Comparison of ENCODE assay signal across 21 cellular contexts in genomic region chr7:102469351-102469971, GRCh38. TPM values are rescaled to one million over a fixed set of nuclear protein-coding genes. Genes with fewer than 3 reads are reported as not detected.
A peak's percentile ranks its signal among the peaks of the same experiment; 100 is the strongest.
DNase-seq lines count a peak whose midpoint lies in the region; ATAC-seq, FAIRE-seq and TF ChIP-seq lines count a peak whose summit lies in the region.
"Had no signal": no experiment of that assay in that cellular context is flagged by ENCODE, and none has a peak within 500 bp of the region (broad histone marks: within the 10 kb centered on the region; RNA-seq: fewer than 3 reads in every experiment).

No MANE protein-coding gene starts in this region.

- TF ChIP-seq POLR2A in HepG2 (IDR thresholded peaks at IDR 0.05; ENCODE audit: insufficient read depth in 1 of 2, low read depth in 2 of 2, low read length in 2 of 2), result no peak
- TF ChIP-seq POLR2A in adrenal gland (IDR thresholded peaks at IDR 0.05), result no peak

- H3K9me3 Mint-ChIP-seq in nephron progenitor cell, result no peaks in the 10 kb centered on the region
- no peaks in the 10 kb centered on the region for H3K9me3 Mint-ChIP-seq in stimulated activated effector memory CD8-positive, alpha-beta T cell treated with anti-CD3 and anti-CD28 coated beads, Interleukin-12 subunit alpha, Interleukin-12 subunit beta, amount 100 ng/mL, for 72 hours
- H3K9me3 Mint-ChIP-seq: CD4-positive, alpha-beta T cell; neural crest cell had no signal

- H3K27me3 Mint-ChIP-seq in nephron progenitor cell (ENCODE audit: low read depth, poor library complexity), result no peaks in the 10 kb centered on the region
- H3K27me3 Mint-ChIP-seq: CD4-positive, alpha-beta T cell; progenitor cell of endocrine pancreas had no signal

- ATAC-seq in HepG2, result no peak
- ATAC-seq in aorta (ENCODE audit: low FRiP score), result no peak
- ATAC-seq in stimulated activated effector memory CD8-positive, alpha-beta T cell treated with anti-CD3 and anti-CD28 coated beads, Interleukin-12 subunit alpha, Interleukin-12 subunit beta, amount 100 ng/mL, for 72 hours, result no peak

- H3K9ac ChIP-seq in liver (ENCODE audit: low read depth in 1 of 2, low read length in 2 of 2) (peak overlapping the region in 1 of 2 donors; percentile 0), HepG2 (ENCODE audit: insufficient read depth, low read depth, low read length) (no peak overlapping the region)

- no peak for TF ChIP-seq CTCF in liver (IDR thresholded peaks at IDR 0.05; ENCODE audit: low read depth, low read length, missing input control)
- no peak for TF ChIP-seq CTCF in HepG2 (CRISPR knock-in tag; IDR thresholded peaks at IDR 0.05)
- no peak for TF ChIP-seq CTCF in adrenal gland (IDR thresholded peaks at IDR 0.05)
- TF ChIP-seq CTCF in nephron progenitor cell (IDR thresholded peaks at IDR 0.05), result no peak

- H3K4me2 ChIP-seq in HepG2 (ENCODE audit: low read depth, low read length), result no peak overlapping the region
- H3K4me2 ChIP-seq: PC-9 had no signal

- TF ChIP-seq EP300 in HepG2 (IDR thresholded peaks at IDR 0.05; ENCODE audit: low read depth in 2 of 2, low read length in 2 of 2) (no peak), HepG2 (CRISPR knock-in tag; IDR thresholded peaks at IDR 0.05; ENCODE audit: borderline replicate concordance) (no peak)

- 51% methylated on average over 24 of the region's 24 CpGs for WGBS in liver
- 95% methylated on average over 19 of the region's 24 CpGs for WGBS in HepG2 (ENCODE audit: low lambda C conversion rate)
- 35 to 72% (median 57%) methylated on average over 5 to 24 of the region's 24 CpGs for WGBS in adrenal gland, 4 donors
- WGBS in aorta, 2 donors, result 83 to 85% methylated on average over 20 to 24 of the region's 24 CpGs

- peak overlapping the region; percentile 84 to 86 for H3K27ac ChIP-seq in liver (ENCODE audit: low read depth in 1 of 2, low read length in 2 of 2)
- H3K27ac ChIP-seq in HepG2 (ENCODE audit: extremely low read length, insufficient read depth, low read length), result no peak overlapping the region
- H3K27ac ChIP-seq in adrenal gland, result peak overlapping the region in 4 of 5 donors; percentile 21 to 72 (median 43)
- H3K27ac ChIP-seq in aorta (ENCODE audit: low read depth in 1 of 2, low read length in 2 of 2), result no peak overlapping the region
- H3K27ac ChIP-seq: PC-9 had no signal

- H3K36me3 ChIP-seq in liver (ENCODE audit: control insufficient read depth in 4 of 4, insufficient read depth in 3 of 4, low read depth in 1 of 4, low read length in 3 of 4) (peaks cover 2 to 16% (median 11%) of the 10 kb centered on the region in 4 donors), HepG2 (replicated peaks in 1 of 2; ENCODE audit: control insufficient read depth in 1 of 2, insufficient read depth in 2 of 2, low read length in 2 of 2) (peaks cover 5 to 7% of the 10 kb centered on the region in 2 experiments; a peak in 2 of 5 replicates), adrenal gland (replicated peaks in 1 of 2) (peaks cover 0 to 18% of the 10 kb centered on the region in 2 donors), aorta (ENCODE audit: control insufficient read depth in 1 of 2, insufficient read depth in 2 of 2, low read length in 1 of 2) (no peaks in the 10 kb centered on the region)

- no peak for DNase-seq in HepG2 (ENCODE audit: low spot score)
- peak in 6 of 7 donors; percentile 49 to 81 (median 78) for DNase-seq in adrenal gland
- peak; percentile 0 for DNase-seq in nephron progenitor cell
- peak; percentile 27 to 60 for DNase-seq in aorta
- no peak for DNase-seq in ureter (ENCODE audit: low spot score)
- DNase-seq in stimulated activated effector memory CD8-positive, alpha-beta T cell treated with anti-CD3 and anti-CD28 coated beads, Interleukin-12 subunit alpha, Interleukin-12 subunit beta, amount 100 ng/mL, for 72 hours (ENCODE audit: low spot score in 2 of 2), result no peak
- DNase-seq: activated CD4-positive, CD25-positive, alpha-beta regulatory T cell treated with anti-CD3 and anti-CD28 coated beads, Interleukin-2, amount 50 U/mL, for 72 hours; activated naive CD4-positive, alpha-beta T cell treated with Interleukin-2 at 50 U/mL for 16 hours; kidney glomerular epithelial cell; midbrain; NCI-H1694 treated with DMSO at 0.1 percent for 48 hours; NCI-H2171 treated with DMSO at 0.1 percent for 48 hours; NCI-H524; NK-92 treated with Interleukin-12 subunit alpha and Interleukin-12 subunit beta, amount 100 ng/mL, for 24 hours; PC-9 had no signal

- H3K27me3 ChIP-seq in liver (ENCODE audit: control insufficient read depth in 4 of 4, insufficient read depth in 4 of 4, low read length in 3 of 4) (no peaks in the 10 kb centered on the region), HepG2 (ENCODE audit: control insufficient read depth in 1 of 2, insufficient read depth in 2 of 2, low read length in 2 of 2) (peaks cover 0 to 1% of the 10 kb centered on the region in 2 experiments; a peak in 1 of 5 replicates), adrenal gland (no peaks in the 10 kb centered on the region), aorta (ENCODE audit: control insufficient read depth in 1 of 2, insufficient read depth in 2 of 2, low read length in 1 of 2) (no peaks in the 10 kb centered on the region)
- H3K27me3 ChIP-seq: dorsolateral prefrontal cortex had no signal

- peaks cover 5% of the 10 kb centered on the region for H3K36me3 Mint-ChIP-seq in nephron progenitor cell (ENCODE audit: low read depth)
- H3K36me3 Mint-ChIP-seq in stimulated activated effector memory CD8-positive, alpha-beta T cell treated with anti-CD3 and anti-CD28 coated beads, Interleukin-12 subunit alpha, Interleukin-12 subunit beta, amount 100 ng/mL, for 72 hours, result peaks cover 47% of the 10 kb centered on the region

- BruUV-seq in HepG2 (replicated peaks; lab: Mats Ljungman, UMichigan), result no TSS peak

- POLR2A ChIA-PET in HepG2 (lab: Yijun Ruan, JAX), result no interaction called here

- CTCF ChIA-PET in HepG2 (lab: Yijun Ruan, JAX; ENCODE audit: low intra/inter-chr PET ratio, low total read pairs), result no interaction called here

- H3K79me2 ChIP-seq in HepG2 (ENCODE audit: insufficient read depth, low read length), result peaks cover 2% of the 10 kb centered on the region

- H3K4me3 ChIP-seq in liver (ENCODE audit: low read depth in 1 of 3, low read length in 3 of 3) (no peak overlapping the region), HepG2 (replicated peaks in 1 of 3; ENCODE audit: insufficient read depth in 1 of 3, low read depth in 2 of 3, low read length in 3 of 3) (no peak overlapping the region), adrenal gland (no peak overlapping the region), aorta (ENCODE audit: low read length in 2 of 2) (no peak overlapping the region)
- H3K4me3 ChIP-seq: dorsolateral prefrontal cortex, PC-9 had no signal

- H3K27ac Mint-ChIP-seq in nephron progenitor cell, result no peak overlapping the region
- no peak overlapping the region for H3K27ac Mint-ChIP-seq in stimulated activated effector memory CD8-positive, alpha-beta T cell treated with anti-CD3 and anti-CD28 coated beads, Interleukin-12 subunit alpha, Interleukin-12 subunit beta, amount 100 ng/mL, for 72 hours
- H3K27ac Mint-ChIP-seq: progenitor cell of endocrine pancreas had no signal

- peaks cover 20% of the 10 kb centered on the region for H3K4me1 Mint-ChIP-seq in nephron progenitor cell
- peaks cover 19% of the 10 kb centered on the region for H3K4me1 Mint-ChIP-seq in stimulated activated effector memory CD8-positive, alpha-beta T cell treated with anti-CD3 and anti-CD28 coated beads, Interleukin-12 subunit alpha, Interleukin-12 subunit beta, amount 100 ng/mL, for 72 hours

- FAIRE-seq in HepG2 (lab: Jason Lieb, UNC), result no peak
- FAIRE-seq: astrocyte had no signal

- TF ChIP-seq RAD21 in liver (IDR thresholded peaks at IDR 0.05) (no peak), HepG2 (CRISPR knock-in tag; IDR thresholded peaks at IDR 0.05) (no peak)

- H3K4me1 ChIP-seq in liver (ENCODE audit: control insufficient read depth in 4 of 4, insufficient read depth in 4 of 4, low read length in 3 of 4) (peaks cover 11 to 62% (median 47%) of the 10 kb centered on the region in 4 donors), HepG2 (ENCODE audit: insufficient read depth, low read length) (peaks cover 15% of the 10 kb centered on the region), adrenal gland (replicated peaks in 1 of 2) (peaks cover 16 to 27% of the 10 kb centered on the region in 2 donors), aorta (ENCODE audit: control insufficient read depth in 1 of 2, insufficient read depth in 2 of 2, low read length in 2 of 2) (no peaks in the 10 kb centered on the region)

- H4K20me1 ChIP-seq in HepG2 (ENCODE audit: insufficient read depth, low read length), result no peaks in the 10 kb centered on the region

- H3K4me3 Mint-ChIP-seq in nephron progenitor cell, result no peak overlapping the region
- no peak overlapping the region for H3K4me3 Mint-ChIP-seq in stimulated activated effector memory CD8-positive, alpha-beta T cell treated with anti-CD3 and anti-CD28 coated beads, Interleukin-12 subunit alpha, Interleukin-12 subunit beta, amount 100 ng/mL, for 72 hours
- H3K4me3 Mint-ChIP-seq: CD4-positive, alpha-beta T cell had no signal

- intact Hi-C loops in HepG2 (cut with micrococcal nuclease; ENCODE audit: unreplicated experiment) (no loop called here), adrenal gland (cut with DNase I) (loop anchor here in 1 of 2 donors (10.0 kb wide), 1 partner anchor 55 kb away; no protein-coding TSS in a partner anchor), aorta (cut with DNase I) (no loop called here)

- in situ Hi-C loops in HepG2 (cut with HindIII; ENCODE audit: extremely low pct_ligation_motif_present, low pct_unique_long_range_greater_than_20kb), result no loop called here

- H3K9me3 ChIP-seq in liver (ENCODE audit: control insufficient read depth in 4 of 4, low read length in 3 of 4) (no peaks in the 10 kb centered on the region), HepG2 (ENCODE audit: low read length) (no peaks in the 10 kb centered on the region), adrenal gland (replicated peaks in 1 of 3) (no peaks in the 10 kb centered on the region), aorta (ENCODE audit: control insufficient read depth, low read length) (no peaks in the 10 kb centered on the region)

- H2AFZ ChIP-seq in HepG2 (ENCODE audit: low read length), result no peak overlapping the region
- H2AFZ ChIP-seq: PC-9 had no signal

RNA-seq across cellular contexts. Expression of gene LRWD1, which starts 4.7 kb away (rescaled TPM):
- 10 to 100 TPM; 14.3 to 15.3 TPM for total RNA-seq in liver
- 10 to 100 TPM in 1 of 2 donors, 1 to 10 TPM in 1; 8.6 to 11.6 TPM for polyA plus RNA-seq in liver
- 14.5 and 16.3 TPM in 2 replicates for total RNA-seq in HepG2 (2016; rRNA removed; fragmentation: Illumina TruSeq; extraction: Trizol)
- 6.5 and 7.5 TPM in 2 replicates for total RNA-seq in HepG2 (2016; cell fraction: cytosol; rRNA removed; fragmentation: Illumina TruSeq; extraction: Trizol; ENCODE audit: low read depth)
- total RNA-seq in HepG2 (2016; cell fraction: insoluble cytoplasmic fraction; rRNA removed; fragmentation: Illumina TruSeq; extraction: Trizol), result 14.1 and 16.9 TPM in 2 replicates
- total RNA-seq in HepG2 (2016; cell fraction: membrane; rRNA removed; fragmentation: Illumina TruSeq; extraction: Trizol), result 9.7 and 10.1 TPM in 2 replicates
- total RNA-seq in HepG2 (2016; cell fraction: nucleus; rRNA removed; fragmentation: Illumina TruSeq; extraction: Trizol), result 10.3 and 12.9 TPM in 2 replicates
- polyA plus RNA-seq in HepG2 (2011; rRNA removed), result 8.5 and 12.7 TPM in 2 replicates
- 7.5 and 11.4 TPM in 2 replicates for polyA plus RNA-seq in HepG2 (2011; cell fraction: cytosol; rRNA removed)
- polyA plus RNA-seq in HepG2 (2011; cell fraction: nucleus; rRNA removed), result 30.8 and 31.0 TPM in 2 replicates
- polyA plus RNA-seq in HepG2 (2012), result 4.2 and 6.2 TPM in 2 replicates
- polyA plus RNA-seq in HepG2 (2016; cell fraction: cytosol; fragmentation: Illumina TruSeq; extraction: Trizol; ENCODE audit: low read depth), result 4.2 and 4.7 TPM in 2 replicates
- 13.6 and 16.5 TPM in 2 replicates for polyA plus RNA-seq in HepG2 (2016; cell fraction: insoluble cytoplasmic fraction; fragmentation: Illumina TruSeq; extraction: Trizol; ENCODE audit: low read depth)
- polyA plus RNA-seq in HepG2 (2016; cell fraction: membrane; fragmentation: Illumina TruSeq; extraction: Trizol; ENCODE audit: low read depth), result 5.9 TPM in 2 replicates
- 19.3 and 20.0 TPM in 2 replicates for polyA plus RNA-seq in HepG2 (2016; cell fraction: nucleus; fragmentation: Illumina TruSeq; extraction: Trizol; ENCODE audit: insufficient read depth, low read depth)
- polyA minus RNA-seq in HepG2 (2011; rRNA and poly(A)+ RNA removed; ENCODE audit: low replicate concordance), result 17.3 and 19.5 TPM in 2 replicates
- 6.9 and 9.8 TPM in 2 replicates for polyA minus RNA-seq in HepG2 (2011; cell fraction: cytosol; rRNA and poly(A)+ RNA removed)
- polyA minus RNA-seq in HepG2 (2011; cell fraction: nucleus; rRNA and poly(A)+ RNA removed), result 4.5 and 6.4 TPM in 2 replicates
- total RNA-seq in adrenal gland, result 10 to 100 TPM; 13.0 to 48.9 (median 25.1) TPM
- polyA plus RNA-seq in adrenal gland, result 10 to 100 TPM in 2 of 3 donors, 1 to 10 TPM in 1; 7.3 to 24.5 (median 22.9) TPM
- 1 to 10 TPM; 8.6 to 9.4 TPM for total RNA-seq in aorta
- 10 to 100 TPM; 13.4 to 16.5 TPM for polyA plus RNA-seq in aorta
- 11.4 TPM for total RNA-seq in ureter

RNA-seq across cellular contexts. Expression of gene ALKBH4, which starts 4.8 kb away (rescaled TPM):
- total RNA-seq in liver (1 to 10 TPM; 6.9 to 8.7 TPM), HepG2 (2016; rRNA removed; fragmentation: Illumina TruSeq; extraction: Trizol) (8.7 and 8.8 TPM in 2 replicates), adrenal gland (10 to 100 TPM; 12.1 to 37.4 (median 12.8) TPM), aorta (1 to 10 TPM; 6.1 to 8.7 TPM), ureter (10.3 TPM)
- polyA plus RNA-seq in liver (1 to 10 TPM; 5.7 to 6.9 TPM), HepG2 (2011; rRNA removed) (2.6 and 3.4 TPM in 2 replicates), adrenal gland (1 to 10 TPM; 6.0 to 9.2 (median 9.1) TPM), aorta (10 to 100 TPM in 1 of 2 donors, 1 to 10 TPM in 1; 9.1 to 10.2 TPM)
- total RNA-seq in HepG2 (2016; cell fraction: cytosol; rRNA removed; fragmentation: Illumina TruSeq; extraction: Trizol; ENCODE audit: low read depth), result 2.1 and 2.5 TPM in 2 replicates
- total RNA-seq in HepG2 (2016; cell fraction: insoluble cytoplasmic fraction; rRNA removed; fragmentation: Illumina TruSeq; extraction: Trizol), result 6.9 and 9.3 TPM in 2 replicates
- total RNA-seq in HepG2 (2016; cell fraction: membrane; rRNA removed; fragmentation: Illumina TruSeq; extraction: Trizol), result 6.9 and 7.4 TPM in 2 replicates
- total RNA-seq in HepG2 (2016; cell fraction: nucleus; rRNA removed; fragmentation: Illumina TruSeq; extraction: Trizol), result 3.8 and 3.9 TPM in 2 replicates
- 3.1 and 5.0 TPM in 2 replicates for polyA plus RNA-seq in HepG2 (2011; cell fraction: cytosol; rRNA removed)
- 3.8 and 3.9 TPM in 2 replicates for polyA plus RNA-seq in HepG2 (2011; cell fraction: nucleus; rRNA removed)
- polyA plus RNA-seq in HepG2 (2012), result 3.5 and 3.6 TPM in 2 replicates
- polyA plus RNA-seq in HepG2 (2016; cell fraction: cytosol; fragmentation: Illumina TruSeq; extraction: Trizol; ENCODE audit: low read depth), result 2.2 and 2.6 TPM in 2 replicates
- 7.8 and 9.2 TPM in 2 replicates for polyA plus RNA-seq in HepG2 (2016; cell fraction: insoluble cytoplasmic fraction; fragmentation: Illumina TruSeq; extraction: Trizol; ENCODE audit: low read depth)
- polyA plus RNA-seq in HepG2 (2016; cell fraction: membrane; fragmentation: Illumina TruSeq; extraction: Trizol; ENCODE audit: low read depth), result 4.0 and 4.1 TPM in 2 replicates
- 6.3 and 7.8 TPM in 2 replicates for polyA plus RNA-seq in HepG2 (2016; cell fraction: nucleus; fragmentation: Illumina TruSeq; extraction: Trizol; ENCODE audit: insufficient read depth, low read depth)
- polyA minus RNA-seq in HepG2 (2011; rRNA and poly(A)+ RNA removed; ENCODE audit: low replicate concordance), result 3.9 and 4.8 TPM in 2 replicates
- polyA minus RNA-seq in HepG2 (2011; cell fraction: cytosol; rRNA and poly(A)+ RNA removed), result 1.2 and 2.4 TPM in 2 replicates
- 3.6 and 5.1 TPM in 2 replicates for polyA minus RNA-seq in HepG2 (2011; cell fraction: nucleus; rRNA and poly(A)+ RNA removed)

RNA-seq across cellular contexts. Expression of gene POLR2J, which starts 9.3 kb away (rescaled TPM):
- total RNA-seq in liver (10 to 100 TPM in 1 of 2 donors, 1 to 10 TPM in 1; 9.6 to 17.4 TPM), HepG2 (2016; rRNA removed; fragmentation: Illumina TruSeq; extraction: Trizol) (35.2 and 41.2 TPM in 2 replicates), adrenal gland (10 to 100 TPM; 15.0 to 63.5 (median 52.5) TPM), aorta (10 to 100 TPM; 29.6 to 35.9 TPM), ureter (53.1 TPM)
- polyA plus RNA-seq in liver (10 to 100 TPM; 43.6 to 50.3 TPM), HepG2 (2011; rRNA removed) (62.1 and 71.4 TPM in 2 replicates), adrenal gland (100 to 1,000 TPM in 2 of 3 donors, 10 to 100 TPM in 1; 75.8 to 295 (median 172) TPM), aorta (10 to 100 TPM; 90.0 to 92.9 TPM)
- 119 and 146 TPM in 2 replicates for total RNA-seq in HepG2 (2016; cell fraction: cytosol; rRNA removed; fragmentation: Illumina TruSeq; extraction: Trizol; ENCODE audit: low read depth)
- 35.0 and 41.9 TPM in 2 replicates for total RNA-seq in HepG2 (2016; cell fraction: insoluble cytoplasmic fraction; rRNA removed; fragmentation: Illumina TruSeq; extraction: Trizol)
- total RNA-seq in HepG2 (2016; cell fraction: membrane; rRNA removed; fragmentation: Illumina TruSeq; extraction: Trizol), result 82.2 and 106 TPM in 2 replicates
- 40.9 and 44.1 TPM in 2 replicates for total RNA-seq in HepG2 (2016; cell fraction: nucleus; rRNA removed; fragmentation: Illumina TruSeq; extraction: Trizol)
- polyA plus RNA-seq in HepG2 (2011; cell fraction: cytosol; rRNA removed), result 81.1 and 104 TPM in 2 replicates
- 40.7 and 50.5 TPM in 2 replicates for polyA plus RNA-seq in HepG2 (2011; cell fraction: nucleus; rRNA removed)
- 30.4 and 45.2 TPM in 2 replicates for polyA plus RNA-seq in HepG2 (2012)
- 314 and 406 TPM in 2 replicates for polyA plus RNA-seq in HepG2 (2016; cell fraction: cytosol; fragmentation: Illumina TruSeq; extraction: Trizol; ENCODE audit: low read depth)
- 70.0 and 80.5 TPM in 2 replicates for polyA plus RNA-seq in HepG2 (2016; cell fraction: insoluble cytoplasmic fraction; fragmentation: Illumina TruSeq; extraction: Trizol; ENCODE audit: low read depth)
- polyA plus RNA-seq in HepG2 (2016; cell fraction: membrane; fragmentation: Illumina TruSeq; extraction: Trizol; ENCODE audit: low read depth), result 181 and 221 TPM in 2 replicates
- polyA plus RNA-seq in HepG2 (2016; cell fraction: nucleus; fragmentation: Illumina TruSeq; extraction: Trizol; ENCODE audit: insufficient read depth, low read depth), result 46.8 and 47.8 TPM in 2 replicates
- 35.3 and 37.3 TPM in 2 replicates for polyA minus RNA-seq in HepG2 (2011; rRNA and poly(A)+ RNA removed; ENCODE audit: low replicate concordance)
- polyA minus RNA-seq in HepG2 (2011; cell fraction: cytosol; rRNA and poly(A)+ RNA removed), result 6.2 and 9.8 TPM in 2 replicates
- polyA minus RNA-seq in HepG2 (2011; cell fraction: nucleus; rRNA and poly(A)+ RNA removed), result 81.7 and 112 TPM in 2 replicates

RNA-seq across cellular contexts. Expression of gene ORAI2, which starts 36.1 kb away (rescaled TPM):
- total RNA-seq in liver (10 to 100 TPM in 1 of 2 donors, 1 to 10 TPM in 1; 5.5 to 10.3 TPM), HepG2 (2016; rRNA removed; fragmentation: Illumina TruSeq; extraction: Trizol) (6.0 and 6.1 TPM in 2 replicates), adrenal gland (100 to 1,000 TPM in 1 of 8 donors, 10 to 100 TPM in 7; 25.7 to 110 (median 43.1) TPM), aorta (10 to 100 TPM; 17.8 to 25.5 TPM), ureter (19.7 TPM)
- polyA plus RNA-seq in liver (1 to 10 TPM; 1.3 to 4.0 TPM), HepG2 (2011; rRNA removed) (3.0 and 5.6 TPM in 2 replicates), adrenal gland (10 to 100 TPM in 1 of 3 donors, 1 to 10 TPM in 2; 7.0 to 12.7 (median 7.0) TPM), aorta (1 to 10 TPM; 3.1 to 7.4 TPM)
- 2.1 and 3.0 TPM in 2 replicates for total RNA-seq in HepG2 (2016; cell fraction: cytosol; rRNA removed; fragmentation: Illumina TruSeq; extraction: Trizol; ENCODE audit: low read depth)
- total RNA-seq in HepG2 (2016; cell fraction: insoluble cytoplasmic fraction; rRNA removed; fragmentation: Illumina TruSeq; extraction: Trizol), result 3.2 and 5.4 TPM in 2 replicates
- 6.5 and 8.2 TPM in 2 replicates for total RNA-seq in HepG2 (2016; cell fraction: membrane; rRNA removed; fragmentation: Illumina TruSeq; extraction: Trizol)
- 2.8 and 3.3 TPM in 2 replicates for total RNA-seq in HepG2 (2016; cell fraction: nucleus; rRNA removed; fragmentation: Illumina TruSeq; extraction: Trizol)
- 4.7 and 7.5 TPM in 2 replicates for polyA plus RNA-seq in HepG2 (2011; cell fraction: cytosol; rRNA removed)
- polyA plus RNA-seq in HepG2 (2011; cell fraction: nucleus; rRNA removed), result 4.1 and 5.2 TPM in 2 replicates
- polyA plus RNA-seq in HepG2 (2012), result 2.1 and 3.0 TPM in 2 replicates
- polyA plus RNA-seq in HepG2 (2016; cell fraction: cytosol; fragmentation: Illumina TruSeq; extraction: Trizol; ENCODE audit: low read depth), result 3.6 and 4.2 TPM in 2 replicates
- polyA plus RNA-seq in HepG2 (2016; cell fraction: insoluble cytoplasmic fraction; fragmentation: Illumina TruSeq; extraction: Trizol; ENCODE audit: low read depth), result 4.2 and 4.4 TPM in 2 replicates
- polyA plus RNA-seq in HepG2 (2016; cell fraction: membrane; fragmentation: Illumina TruSeq; extraction: Trizol; ENCODE audit: low read depth), result 7.2 and 7.3 TPM in 2 replicates
- polyA plus RNA-seq in HepG2 (2016; cell fraction: nucleus; fragmentation: Illumina TruSeq; extraction: Trizol; ENCODE audit: insufficient read depth, low read depth), result 3.2 and 3.6 TPM in 2 replicates
- 17.1 and 29.8 TPM in 2 replicates for polyA minus RNA-seq in HepG2 (2011; rRNA and poly(A)+ RNA removed; ENCODE audit: low replicate concordance)
- polyA minus RNA-seq in HepG2 (2011; cell fraction: cytosol; rRNA and poly(A)+ RNA removed), result 3.8 and 4.9 TPM in 2 replicates
- polyA minus RNA-seq in HepG2 (2011; cell fraction: nucleus; rRNA and poly(A)+ RNA removed), result 1.7 and 3.0 TPM in 2 replicates

RNA-seq across cellular contexts. Expression of gene RASA4B, which starts 48.1 kb away (rescaled TPM):
- total RNA-seq in liver (1 to 10 TPM in 1 of 2 donors, under 1 TPM in 1; 0.75 to 4.8 TPM), HepG2 (2016; rRNA removed; fragmentation: Illumina TruSeq; extraction: Trizol) (0.48 and 0.82 TPM in 2 replicates), adrenal gland (10 to 100 TPM; 12.1 to 40.5 (median 24.6) TPM), aorta (10 to 100 TPM; 44.1 to 81.9 TPM), ureter (10.9 TPM)
- polyA plus RNA-seq in liver (under 1 TPM; 0.62 to 0.72 TPM), HepG2 (2011; rRNA removed) (1.3 and 2.6 TPM in 2 replicates), adrenal gland (100 to 1,000 TPM in 1 of 3 donors, 10 to 100 TPM in 1, 1 to 10 TPM in 1; 1.9 to 150 (median 66.8) TPM), aorta (10 to 100 TPM; 14.4 to 50.9 TPM)
- total RNA-seq in HepG2 (2016; cell fraction: cytosol; rRNA removed; fragmentation: Illumina TruSeq; extraction: Trizol; ENCODE audit: low read depth), result 0.40 TPM in 1 of 2 replicates, not detected in the other
- total RNA-seq in HepG2 (2016; cell fraction: insoluble cytoplasmic fraction; rRNA removed; fragmentation: Illumina TruSeq; extraction: Trizol), result 0.48 and 0.54 TPM in 2 replicates
- 0.22 and 0.69 TPM in 2 replicates for total RNA-seq in HepG2 (2016; cell fraction: membrane; rRNA removed; fragmentation: Illumina TruSeq; extraction: Trizol)
- 0.65 and 0.69 TPM in 2 replicates for total RNA-seq in HepG2 (2016; cell fraction: nucleus; rRNA removed; fragmentation: Illumina TruSeq; extraction: Trizol)
- 0.49 and 0.63 TPM in 2 replicates for polyA plus RNA-seq in HepG2 (2011; cell fraction: cytosol; rRNA removed)
- 9.9 and 11.0 TPM in 2 replicates for polyA plus RNA-seq in HepG2 (2011; cell fraction: nucleus; rRNA removed)
- 2.7 and 2.8 TPM in 2 replicates for polyA plus RNA-seq in HepG2 (2012)
- polyA plus RNA-seq in HepG2 (2016; cell fraction: cytosol; fragmentation: Illumina TruSeq; extraction: Trizol; ENCODE audit: low read depth), result 0.34 and 0.41 TPM in 2 replicates
- polyA plus RNA-seq in HepG2 (2016; cell fraction: insoluble cytoplasmic fraction; fragmentation: Illumina TruSeq; extraction: Trizol; ENCODE audit: low read depth), result 0.11 and 0.87 TPM in 2 replicates
- polyA plus RNA-seq in HepG2 (2016; cell fraction: membrane; fragmentation: Illumina TruSeq; extraction: Trizol; ENCODE audit: low read depth), result 0.22 and 0.66 TPM in 2 replicates
- 0.96 and 1.1 TPM in 2 replicates for polyA plus RNA-seq in HepG2 (2016; cell fraction: nucleus; fragmentation: Illumina TruSeq; extraction: Trizol; ENCODE audit: insufficient read depth, low read depth)
- 1.8 and 5.0 TPM in 2 replicates for polyA minus RNA-seq in HepG2 (2011; rRNA and poly(A)+ RNA removed; ENCODE audit: low replicate concordance)
- 1.1 TPM in 1 of 2 replicates, not detected in the other for polyA minus RNA-seq in HepG2 (2011; cell fraction: cytosol; rRNA and poly(A)+ RNA removed)
- polyA minus RNA-seq in HepG2 (2011; cell fraction: nucleus; rRNA and poly(A)+ RNA removed), result 1.7 and 1.9 TPM in 2 replicates

Comparison
In these comparisons a context has a peak if more than half of its experiments do, and no peak if none do; other contexts are left out.
1. H3K27ac ChIP-seq: peak in liver (2 of 2) and adrenal gland (4 of 5); none in HepG2 (single experiment) and aorta (0 of 2).
2. DNase-seq: peak in adrenal gland (6 of 7), nephron progenitor cell (single experiment) and aorta (2 of 2); none in HepG2 (single experiment), ureter (single experiment) and stimulated activated effector memory CD8-positive, alpha-beta T cell treated with anti-CD3 and anti-CD28 coated beads, Interleukin-12 subunit alpha, Interleukin-12 subunit beta, amount 100 ng/mL, for 72 hours (0 of 2).